ENCODE assay signal across 29 cellular contexts in the genomic region with DNA sequence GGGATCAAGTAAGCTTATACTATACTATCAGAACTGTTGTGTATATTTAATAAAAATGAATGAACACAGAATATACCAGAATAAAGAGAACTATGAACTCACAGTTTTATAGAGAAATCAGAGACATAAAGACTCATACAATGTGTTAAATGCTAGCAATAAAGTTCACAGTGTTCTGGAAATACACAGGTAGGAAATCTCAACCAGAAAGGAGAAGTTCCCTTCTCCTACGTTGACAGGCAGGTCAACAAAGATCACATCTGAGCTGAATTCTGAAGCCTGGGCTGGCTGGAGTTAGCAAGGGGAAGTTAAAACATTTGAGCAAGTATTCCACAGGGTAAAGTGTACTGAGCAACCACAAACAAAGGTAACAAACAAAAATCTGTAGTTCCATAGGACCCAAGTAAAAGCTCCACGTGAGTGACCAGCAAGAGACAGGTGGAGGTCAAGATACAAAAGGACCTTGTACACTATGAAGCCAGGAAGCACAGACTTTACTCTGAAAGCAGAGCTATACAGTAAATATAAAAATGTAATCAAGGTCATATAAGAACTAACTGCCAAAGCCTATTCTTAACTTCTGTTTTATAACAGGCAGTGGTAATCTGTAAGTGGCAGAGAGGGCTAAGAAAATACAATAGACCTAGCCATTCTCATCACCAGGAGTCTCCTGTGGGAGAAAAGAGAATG. TPM values are rescaled to one million over a fixed set of nuclear protein-coding genes. Genes with fewer than 3 reads are reported as not detected.
A peak's percentile ranks its signal among the peaks of the same experiment; 100 is the strongest.
DNase-seq lines count a peak whose midpoint lies in the region; ATAC-seq and TF ChIP-seq lines count a peak whose summit lies in the region.
"Had no signal": no experiment of that assay in that cellular context is flagged by ENCODE, and none has a peak within 500 bp of the region (broad histone marks: within the 10 kb centered on the region; RNA-seq: fewer than 3 reads in every experiment).

No MANE protein-coding gene starts in this region.

- H3K36me3 Mint-ChIP-seq in activated naive CD4-positive, alpha-beta T cell treated with anti-CD3 and anti-CD28 coated beads for 36 hours (ENCODE audit: low read depth): peaks cover 47% of the 10 kb centered on the region
- peaks cover 9 to 60% of the 10 kb centered on the region in 2 donors for H3K36me3 Mint-ChIP-seq in activated naive CD4-positive, alpha-beta T cell treated with anti-CD3 and anti-CD28 coated beads, Interleukin-2, amount 50 U/mL, for 72 hours

- no peak overlapping the region for H3K4me3 Mint-ChIP-seq in activated naive CD4-positive, alpha-beta T cell treated with anti-CD3 and anti-CD28 coated beads for 36 hours
- H3K4me3 Mint-ChIP-seq: activated naive CD4-positive, alpha-beta T cell treated with anti-CD3 and anti-CD28 coated beads, Interleukin-2, amount 10 ng/mL, durations not matched to agents 7 days and 5 days; activated T-cell treated with anti-CD3 and anti-CD28 coated beads, Interleukin-2, amount 50 U/mL, for 4 hours had no signal

- CTCF ChIA-PET in activated naive CD4-positive, alpha-beta T cell treated with anti-CD3 and anti-CD28 coated beads for 36 hours (lab: Charles Lee): interaction anchor here (1.4 to 1.7 kb wide), 2 partner anchors 12 to 13 kb away, joined by 4 to 5 read pairs; a partner anchor contains a TSS

- H3K9me3 ChIP-seq in mucosa of rectum (ENCODE audit: control insufficient read depth in 2 of 2, low read length in 2 of 2) (no peaks in the 10 kb centered on the region), tibial artery (no peaks in the 10 kb centered on the region), stomach (no peaks in the 10 kb centered on the region)
- H3K9me3 ChIP-seq: heart right ventricle, Peyer's patch, psoas muscle had no signal

- no peaks in the 10 kb centered on the region for H3K27me3 Mint-ChIP-seq in activated naive CD4-positive, alpha-beta T cell treated with anti-CD3 and anti-CD28 coated beads for 36 hours (ENCODE audit: low read depth)
- H3K27me3 Mint-ChIP-seq: activated naive CD4-positive, alpha-beta T cell treated with anti-CD3 and anti-CD28 coated beads, Interleukin-2, amount 10 ng/mL, durations not matched to agents 7 days and 5 days had no signal

- no peak for ATAC-seq in activated naive CD4-positive, alpha-beta T cell treated with anti-CD3 and anti-CD28 coated beads, Interleukin-2, amount 50 U/mL, for 72 hours
- ATAC-seq: activated T-cell treated with anti-CD3 and anti-CD28 coated beads, Interleukin-2, amount 50 U/mL, for 4 hours; HCT116; heart right ventricle; psoas muscle had no signal

- H3K4me3 ChIP-seq in mucosa of rectum (ENCODE audit: low read length in 2 of 2) (no peak overlapping the region), tibial artery (no peak overlapping the region), stomach (no peak overlapping the region)
- H3K4me3 ChIP-seq: BLaER1, heart right ventricle, Peyer's patch, psoas muscle had no signal

- no peak overlapping the region for H3K9ac ChIP-seq in mucosa of rectum (ENCODE audit: low read depth in 1 of 2, low read length in 2 of 2)
- H3K9ac ChIP-seq: BLaER1 had no signal

- H3K4me1 ChIP-seq in mucosa of rectum (ENCODE audit: control insufficient read depth in 2 of 2, insufficient read depth in 2 of 2, low read length in 2 of 2): peaks cover 6 to 12% of the 10 kb centered on the region in 2 donors
- H3K4me1 ChIP-seq in tibial artery: peaks cover 0 to 93% (median 36%) of the 10 kb centered on the region in 4 donors
- peaks cover 5 to 64% (median 34%) of the 10 kb centered on the region in 4 donors for H3K4me1 ChIP-seq in stomach
- H3K4me1 ChIP-seq: BLaER1 had no signal

- H3K27me3 ChIP-seq in mucosa of rectum (ENCODE audit: control insufficient read depth in 2 of 2, insufficient read depth in 2 of 2, low read length in 2 of 2) (no peaks in the 10 kb centered on the region), tibial artery (no peaks in the 10 kb centered on the region), stomach (no peaks in the 10 kb centered on the region)
- H3K27me3 ChIP-seq: BLaER1, heart right ventricle, Peyer's patch had no signal

- H3K9me3 Mint-ChIP-seq in activated naive CD4-positive, alpha-beta T cell treated with anti-CD3 and anti-CD28 coated beads for 36 hours: peaks cover 3% of the 10 kb centered on the region
- no peaks in the 10 kb centered on the region for H3K9me3 Mint-ChIP-seq in activated naive CD4-positive, alpha-beta T cell treated with anti-CD3 and anti-CD28 coated beads, Interleukin-2, amount 50 U/mL, for 72 hours
- H3K9me3 Mint-ChIP-seq: activated naive CD4-positive, alpha-beta T cell treated with anti-CD3 and anti-CD28 coated beads, Interleukin-2, amount 10 ng/mL, durations not matched to agents 7 days and 5 days; activated T-cell treated with anti-CD3 and anti-CD28 coated beads, Interleukin-2, amount 50 U/mL, for 4 hours had no signal

- H3K4me1 Mint-ChIP-seq in activated naive CD4-positive, alpha-beta T cell treated with anti-CD3 and anti-CD28 coated beads for 36 hours (ENCODE audit: low read depth): peaks cover 45% of the 10 kb centered on the region

- intact Hi-C loops in activated naive CD4-positive, alpha-beta T cell treated with anti-CD3 and anti-CD28 coated beads for 36 hours (cut with micrococcal nuclease): no loop called here
- intact Hi-C loops in tibial artery (cut with DNase I; ENCODE audit: low total_unique reads): no loop called here
- intact Hi-C loops in stomach (cut with DNase I; ENCODE audit: low total_unique reads): no loop called here

- no peak for TF ChIP-seq EP300 in stomach (IDR thresholded peaks at IDR 0.05)

- H3K27ac ChIP-seq in VCaP: peak overlapping the region; percentile 10; the same call in 1 of the 2 replicates
- peak overlapping the region; percentile 28 to 42 for H3K27ac ChIP-seq in mucosa of rectum (ENCODE audit: low read depth in 2 of 2, low read length in 2 of 2)
- H3K27ac ChIP-seq in tibial artery: peak overlapping the region; percentile 83 to 97
- H3K27ac ChIP-seq in stomach: no peak overlapping the region
- H3K27ac ChIP-seq: BLaER1, Peyer's patch, psoas muscle had no signal

- DNase-seq in activated naive CD4-positive, alpha-beta T cell treated with anti-CD3 and anti-CD28 coated beads for 36 hours: no peak
- no peak for DNase-seq in activated naive CD4-positive, alpha-beta T cell treated with anti-CD3 and anti-CD28 coated beads, Interleukin-2, amount 50 U/mL, for 72 hours (ENCODE audit: low spot score in 2 of 2)
- DNase-seq in tibial artery: no peak
- no peak for DNase-seq in stomach
- DNase-seq in NCI-H526 (lab: John Stamatoyannopoulos, UW): no peak
- no peak for DNase-seq in putamen (ENCODE audit: low spot score)
- DNase-seq: activated naive CD4-positive, alpha-beta T cell treated with anti-CD3 and anti-CD28 coated beads, Interleukin-2, amount 10 ng/mL, durations not matched to agents 7 days and 5 days; activated T-cell treated with anti-CD3 and anti-CD28 coated beads, Interleukin-2, amount 50 U/mL, for 4 hours; aorta; DMS79; effector memory CD4-positive, alpha-beta T cell; foreskin fibroblast; GF-D8; heart right ventricle; kidney glomerular epithelial cell; mesenchymal stem cell; NCI-H1417; NCI-H2081 treated with DMSO at 0.1 percent for 48 hours; NCI-H345; NCI-H748 treated with DMSO at 0.1 percent for 48 hours; nucleus accumbens; Peyer's patch; psoas muscle; stimulated activated CD4-positive, alpha-beta T cell treated with anti-CD3 and anti-CD28 coated beads, Interleukin-15, amount 100 ng/mL, for 24 hours; stimulated activated naive CD4-positive, alpha-beta T cell treated with Interleukin-2 at 50 U/mL for 16 hours had no signal

- TF ChIP-seq POLR2A in stomach (IDR thresholded peaks at IDR 0.05): no peak

- 48 to 68% (median 53%) methylated on average over 2 of the region's 2 CpGs for WGBS in stomach, 5 donors

- TF ChIP-seq CTCF in VCaP (conservative IDR thresholded peaks at IDR 0.05) (no peak), tibial artery (IDR thresholded peaks at IDR 0.05) (no peak), stomach (IDR thresholded peaks at IDR 0.05) (no peak)

- H3K27ac Mint-ChIP-seq in activated naive CD4-positive, alpha-beta T cell treated with anti-CD3 and anti-CD28 coated beads for 36 hours: peak overlapping the region; percentile 15
- peak overlapping the region in 1 of 2 donors; percentile 32 for H3K27ac Mint-ChIP-seq in activated naive CD4-positive, alpha-beta T cell treated with anti-CD3 and anti-CD28 coated beads, Interleukin-2, amount 50 U/mL, for 72 hours

- peaks cover 78% of the 10 kb centered on the region in 2 donors for H3K36me3 ChIP-seq in mucosa of rectum (ENCODE audit: control insufficient read depth in 2 of 2, insufficient read depth in 2 of 2, low read length in 2 of 2)
- H3K36me3 ChIP-seq in tibial artery: peaks cover 85 to 88% (median 86%) of the 10 kb centered on the region in 3 donors
- peaks cover 63 to 97% (median 96%) of the 10 kb centered on the region in 4 donors for H3K36me3 ChIP-seq in stomach

RNA-seq across cellular contexts. Expression of a gene that starts 13.0 kb away (rescaled TPM):
- total RNA-seq in activated naive CD4-positive, alpha-beta T cell treated with anti-CD3 and anti-CD28 coated beads for 36 hours: 10 to 100 TPM; 27.1 to 27.4 TPM
- total RNA-seq in activated naive CD4-positive, alpha-beta T cell treated with anti-CD3 and anti-CD28 coated beads, Interleukin-2, amount 50 U/mL, for 72 hours: 10 to 100 TPM; 32.0 to 39.0 TPM
- total RNA-seq in stomach: 10 to 100 TPM; 14.7 to 91.4 (median 48.4) TPM
- 10 to 100 TPM; 12.7 to 21.2 (median 16.4) TPM for polyA plus RNA-seq in stomach

RNA-seq across cellular contexts. Expression of a gene that starts 22.1 kb away (rescaled TPM):
- 10 to 100 TPM; 13.6 to 14.6 TPM for total RNA-seq in activated naive CD4-positive, alpha-beta T cell treated with anti-CD3 and anti-CD28 coated beads for 36 hours
- 10 to 100 TPM in 1 of 2 donors, 1 to 10 TPM in 1; 9.6 to 12.5 TPM for total RNA-seq in activated naive CD4-positive, alpha-beta T cell treated with anti-CD3 and anti-CD28 coated beads, Interleukin-2, amount 50 U/mL, for 72 hours
- total RNA-seq in stomach: 10 to 100 TPM in 4 of 5 donors, under 1 TPM in 1; under 0.01 to 84.3 (median 22.9) TPM
- polyA plus RNA-seq in stomach: 10 to 100 TPM in 1 of 3 donors, 1 to 10 TPM in 2; 8.4 to 15.0 (median 9.8) TPM

Comparison
In these comparisons a context has a peak if more than half of its experiments do, and no peak if none do; other contexts are left out.
1. H3K27ac ChIP-seq: peak in VCaP (single experiment), mucosa of rectum (2 of 2) and tibial artery (2 of 2); none in stomach (0 of 5).